26 cellular contexts compared by ENCODE assay signal in genomic region chr16:756428-756827, GRCh38. TPM values are rescaled to one million over a fixed set of nuclear protein-coding genes. Genes with fewer than 3 reads are reported as not detected.
"Had no signal": no experiment of that assay in that cellular context is flagged by ENCODE, and none has a peak within 500 bp of the region (broad histone marks: within the 10 kb centered on the region; RNA-seq: fewer than 3 reads in every experiment).

No MANE protein-coding gene starts in this region.

- H3K27ac Mint-ChIP-seq: activated CD8-positive, alpha-beta T cell treated with anti-CD3 and anti-CD28 coated beads for 36 hours; activated naive CD4-positive, alpha-beta T cell treated with anti-CD3 and anti-CD28 coated beads, Interleukin-2, amount 50 U/mL, for 72 hours; activated naive CD8-positive, alpha-beta T cell treated with anti-CD3 and anti-CD28 coated beads, Interleukin-2, amount 50 U/mL, for 24 hours; activated T-helper 2 cell treated with anti-CD3 and anti-CD28 coated beads, Interferon-gamma antibody, Interleukin-2, Interleukin-4, amounts not matched to agents 10 μg/mL and 5 μg/mL and 100 μg/mL, durations not matched to agents 14 hours and 24 hours and 36 hours; T-helper 17 cell; WTC11 had no signal

- H3K4me3 Mint-ChIP-seq: activated CD8-positive, alpha-beta T cell treated with anti-CD3 and anti-CD28 coated beads for 36 hours; activated naive CD8-positive, alpha-beta T cell treated with anti-CD3 and anti-CD28 coated beads, Interleukin-2, amount 50 U/mL, for 24 hours; T-helper 17 cell; WTC11 had no signal

- H3K4me1 Mint-ChIP-seq: activated naive CD8-positive, alpha-beta T cell treated with anti-CD3 and anti-CD28 coated beads, Interleukin-2, amount 50 U/mL, for 24 hours had no signal

- H3K36me3 Mint-ChIP-seq: WTC11 had no signal

- H3K36me3 ChIP-seq: brain microvascular endothelial cell, MG63 had no signal

- ATAC-seq: activated CD8-positive, alpha-beta T cell treated with anti-CD3 and anti-CD28 coated beads for 36 hours; activated naive CD8-positive, alpha-beta T cell treated with anti-CD3 and anti-CD28 coated beads, Interleukin-2, amount 50 U/mL, for 24 hours; T-helper 17 cell; WTC11 had no signal

- H3K9me3 Mint-ChIP-seq: activated CD8-positive, alpha-beta T cell treated with anti-CD3 and anti-CD28 coated beads for 36 hours; activated naive CD4-positive, alpha-beta T cell treated with anti-CD3 and anti-CD28 coated beads, Interleukin-2, amount 50 U/mL, for 72 hours; activated naive CD8-positive, alpha-beta T cell treated with anti-CD3 and anti-CD28 coated beads, Interleukin-2, amount 50 U/mL, for 24 hours; activated T-helper 2 cell treated with anti-CD3 and anti-CD28 coated beads, Interferon-gamma antibody, Interleukin-2, Interleukin-4, amounts not matched to agents 10 μg/mL and 5 μg/mL and 100 μg/mL, durations not matched to agents 14 hours and 24 hours and 36 hours had no signal

- H3K27ac ChIP-seq: brain microvascular endothelial cell had no signal

- H3K9me3 ChIP-seq: MG63 had no signal

- H3K27me3 Mint-ChIP-seq: T-helper 17 cell had no signal

- H3K27me3 ChIP-seq: MG63 had no signal

- H3K4me3 ChIP-seq: MG63 had no signal

- DNase-seq: activated CD4-positive, CD25-positive, alpha-beta regulatory T cell treated with anti-CD3 and anti-CD28 coated beads, Interleukin-2, amount 50 U/mL, for 72 hours; activated CD8-positive, alpha-beta memory T cell treated with anti-CD3 and anti-CD28 coated beads, Interleukin-2, amount 50 U/mL, for 4 hours; activated CD8-positive, alpha-beta T cell treated with anti-CD3 and anti-CD28 coated beads for 36 hours; activated naive CD8-positive, alpha-beta T cell treated with anti-CD3 and anti-CD28 coated beads, Interleukin-2, amount 50 U/mL, for 24 hours; activated T-cell treated with anti-CD3 and anti-CD28 coated beads, Interleukin-2, amount 50 U/mL, for 1 hour; amygdala; brain microvascular endothelial cell; cerebellar nuclear complex; MG63; MV-4-11; NCI-H1105; NCI-H1436; NCI-H1694 treated with DMSO at 0.1 percent for 48 hours; NCI-H2029 treated with DMSO at 0.1 percent for 48 hours; NCI-H345; NCI-H510A; NCI-H526 treated with DMSO at 0.1 percent for 48 hours; NCI-H82; SIG-M5; T-helper 17 cell; T-helper 9 cell had no signal

RNA-seq across cellular contexts. Expression of gene MSLN, which starts 4.1 kb away (rescaled TPM):
- total RNA-seq: activated CD8-positive, alpha-beta T cell treated with anti-CD3 and anti-CD28 coated beads for 36 hours; activated naive CD4-positive, alpha-beta T cell treated with anti-CD3 and anti-CD28 coated beads, Interleukin-2, amount 50 U/mL, for 72 hours; activated T-helper 2 cell treated with anti-CD3 and anti-CD28 coated beads, Interferon-gamma antibody, Interleukin-2, Interleukin-4, amounts not matched to agents 10 μg/mL and 5 μg/mL and 100 μg/mL, durations not matched to agents 14 hours and 24 hours and 36 hours; cardiac septum; RPMI7951; T-helper 17 cell had no signal
